Comparison of ENCODE assay signal across 16 cellular contexts in genomic region chr7:1928555-1929348, GRCh38.
DNase-seq lines count a peak whose midpoint lies in the region; ATAC-seq and TF ChIP-seq lines count a peak whose summit lies in the region.
"Had no signal": no experiment of that assay in that cellular context is flagged by ENCODE, and none has a peak within 500 bp of the region (broad histone marks: within the 10 kb centered on the region; RNA-seq: fewer than 3 reads in every experiment).

No MANE protein-coding gene starts in this region.

- H3K4me2 ChIP-seq in GM23248 (ENCODE audit: unreplicated experiment), result no peak overlapping the region

- no peak overlapping the region for H2AFZ ChIP-seq in GM23248

- H3K9ac ChIP-seq in duodenal mucosa (ENCODE audit: low read depth in 1 of 2, low read length in 2 of 2) (peak overlapping the region; percentile 30 to 32), GM23248 (no peak overlapping the region)

- 76% methylated on average over 22 of the region's 22 CpGs for WGBS in prostate gland
- WGBS in GM23248 (ENCODE audit: low coverage in 1 of 2, low lambda C conversion rate in 2 of 2, missing lambda C conversion rate in 2 of 2), 2 experiments, result 96 to 98% methylated on average over 16 to 22 of the region's 22 CpGs

- H3K4me3 ChIP-seq in duodenal mucosa (ENCODE audit: low read depth in 1 of 2, low read length in 2 of 2) (peak overlapping the region in 1 of 2 donors; percentile 35), prostate gland (no peak overlapping the region), GM23248 (no peak overlapping the region)

- TF ChIP-seq CTCF in prostate gland (IDR thresholded peaks at IDR 0.05), result no peak
- no peak for TF ChIP-seq CTCF in GM10266 (IDR thresholded peaks at IDR 0.05; ENCODE audit: control insufficient read depth, insufficient read depth, low read depth, missing control alignments)
- TF ChIP-seq CTCF in RWPE1 (conservative IDR thresholded peaks at IDR 0.05; ENCODE audit: low read depth), result no peak

- H3K4me1 Mint-ChIP-seq in activated T-helper 17 cell treated with anti-CD3 and anti-CD28 coated beads, Interleukin-2, amount 50 U/mL, for 72 hours, result peaks cover 47% of the 10 kb centered on the region

- intact Hi-C loops in prostate gland (cut with DNase I), result no loop called here

- H3K9me3 Mint-ChIP-seq in activated T-helper 17 cell treated with anti-CD3 and anti-CD28 coated beads, Interleukin-2, amount 50 U/mL, for 72 hours, result no peaks in the 10 kb centered on the region

- CTCF ChIA-PET in RWPE1 (lab: Yijun Ruan, JAX), result no interaction called here

- no peaks in the 10 kb centered on the region for H3K9me3 ChIP-seq in duodenal mucosa (ENCODE audit: control insufficient read depth in 1 of 2, low read length in 2 of 2)
- H3K9me3 ChIP-seq in prostate gland, result no peaks in the 10 kb centered on the region
- no peaks in the 10 kb centered on the region for H3K9me3 ChIP-seq in GM23248 (ENCODE audit: low read depth)

- no peaks in the 10 kb centered on the region; the same call in 1 of the 2 replicates for H4K20me1 ChIP-seq in GM23248 (ENCODE audit: insufficient read depth)

- peaks cover 9% of the 10 kb centered on the region; the same call in 1 of the 2 replicates for H3K79me2 ChIP-seq in GM23248 (ENCODE audit: insufficient read depth)

- no peaks in the 10 kb centered on the region for H3K9me2 ChIP-seq in GM23248 (ENCODE audit: insufficient read depth)

- in situ Hi-C loops in GM23248 (cut with MboI), result no loop called here

- no peaks in the 10 kb centered on the region for H3K27me3 ChIP-seq in duodenal mucosa (ENCODE audit: control insufficient read depth in 1 of 2, insufficient read depth in 2 of 2, low read length in 2 of 2)
- H3K27me3 ChIP-seq in prostate gland (replicated peaks; ENCODE audit: insufficient read depth), result no peaks in the 10 kb centered on the region
- H3K27me3 ChIP-seq in GM23248 (replicated peaks; ENCODE audit: insufficient read depth), result no peaks in the 10 kb centered on the region

- H3F3A ChIP-seq in GM23248 (ENCODE audit: insufficient read depth), result no peaks in the 10 kb centered on the region

- H3K36me3 Mint-ChIP-seq in activated T-helper 17 cell treated with anti-CD3 and anti-CD28 coated beads, Interleukin-2, amount 50 U/mL, for 72 hours (ENCODE audit: low read depth), result peaks cover 27% of the 10 kb centered on the region

- H3K4me3 Mint-ChIP-seq in activated T-helper 17 cell treated with anti-CD3 and anti-CD28 coated beads, Interleukin-2, amount 50 U/mL, for 72 hours, result no peak overlapping the region

- POLR2A ChIA-PET in RWPE1 (lab: Yijun Ruan, JAX; ENCODE audit: low non-redundant PET), result no interaction called here

- TF ChIP-seq POLR2A in prostate gland (IDR thresholded peaks at IDR 0.05), result no peak

- DNase-seq in COLO668 (lab: John Stamatoyannopoulos, UW; ENCODE audit: unreplicated experiment), result peak; percentile 95
- peak; percentile 51 for DNase-seq in NCI-H2029 treated with DMSO at 0.1 percent for 48 hours (lab: John Stamatoyannopoulos, UW)
- DNase-seq in prostate gland (ENCODE audit: low spot score), result peak; percentile 60
- no peak for DNase-seq in GM23248
- no peak for DNase-seq in GM10266 (ENCODE audit: extremely low spot score)
- no peak for DNase-seq in RWPE1 (ENCODE audit: low spot score)
- DNase-seq: activated CD4-positive, alpha-beta T cell treated with anti-CD3 and anti-CD28 coated beads for 48 hours; activated T-cell treated with anti-CD3 and anti-CD28 coated beads, Interleukin-2, amount 50 U/mL, for 48 hours; amygdala; dermis blood vessel endothelial cell; KG1; NCI-H187 treated with DMSO at 0.1 percent for 48 hours; T-helper 1 cell had no signal

- H3K27ac ChIP-seq in duodenal mucosa (ENCODE audit: low read depth, low read length) (no peak overlapping the region), prostate gland (peak overlapping the region in 1 of 2 donors; percentile 50), GM23248 (no peak overlapping the region), RWPE1 (no peak overlapping the region)

- no peak for ATAC-seq in activated T-helper 17 cell treated with anti-CD3 and anti-CD28 coated beads, Interleukin-2, amount 50 U/mL, for 72 hours (replicated peaks)
- ATAC-seq: sciatic nerve had no signal

- H3K4me1 ChIP-seq in duodenal mucosa (ENCODE audit: control insufficient read depth in 1 of 2, insufficient read depth in 2 of 2, low read length in 2 of 2) (peaks cover 0 to 8% of the 10 kb centered on the region in 2 donors), prostate gland (replicated peaks) (no peaks in the 10 kb centered on the region), GM23248 (ENCODE audit: insufficient read depth) (no peaks in the 10 kb centered on the region)

- H3K27ac Mint-ChIP-seq in activated T-helper 17 cell treated with anti-CD3 and anti-CD28 coated beads, Interleukin-2, amount 50 U/mL, for 72 hours, result no peak overlapping the region

- H3K27me3 Mint-ChIP-seq in activated T-helper 17 cell treated with anti-CD3 and anti-CD28 coated beads, Interleukin-2, amount 50 U/mL, for 72 hours, result no peaks in the 10 kb centered on the region

- H3K36me3 ChIP-seq in duodenal mucosa (ENCODE audit: control insufficient read depth in 1 of 2, insufficient read depth in 2 of 2, low read length in 2 of 2), result no peaks in the 10 kb centered on the region
- H3K36me3 ChIP-seq in prostate gland, result no peaks in the 10 kb centered on the region
- H3K36me3 ChIP-seq in GM23248 (ENCODE audit: low read depth), result no peaks in the 10 kb centered on the region

Comparison
In these comparisons a context has a peak if more than half of its experiments do, and no peak if none do; other contexts are left out.
1. DNase-seq: peak in COLO668 (single experiment), NCI-H2029 treated with DMSO at 0.1 percent for 48 hours (single experiment) and prostate gland (single experiment); none in GM23248 (single experiment), GM10266 (single experiment) and RWPE1 (single experiment).